Comparison of ENCODE assay signal across 10 cellular contexts in genomic region chr1:188058801-188059200, GRCh38.
"Had no signal": no experiment of that assay in that cellular context is flagged by ENCODE, and none has a peak within 500 bp of the region (broad histone marks: within the 10 kb centered on the region; RNA-seq: fewer than 3 reads in every experiment).

No MANE protein-coding gene starts in this region.

- H3K27ac ChIP-seq: GM23248, HL-60 had no signal

- DNase-seq: GM23248, GOT3, H7, HCEC 1CT, HFFc6, IMR-90, Kasumi-1, KG1 had no signal

- ATAC-seq: K562 had no signal

- H2AFZ ChIP-seq: GM23248 had no signal

- H3K4me3 ChIP-seq: GM23248, K562 had no signal

- H3K9ac ChIP-seq: GM23248 had no signal

- FAIRE-seq: K562 had no signal
